17 cellular contexts compared by ENCODE assay signal in the genomic region with DNA sequence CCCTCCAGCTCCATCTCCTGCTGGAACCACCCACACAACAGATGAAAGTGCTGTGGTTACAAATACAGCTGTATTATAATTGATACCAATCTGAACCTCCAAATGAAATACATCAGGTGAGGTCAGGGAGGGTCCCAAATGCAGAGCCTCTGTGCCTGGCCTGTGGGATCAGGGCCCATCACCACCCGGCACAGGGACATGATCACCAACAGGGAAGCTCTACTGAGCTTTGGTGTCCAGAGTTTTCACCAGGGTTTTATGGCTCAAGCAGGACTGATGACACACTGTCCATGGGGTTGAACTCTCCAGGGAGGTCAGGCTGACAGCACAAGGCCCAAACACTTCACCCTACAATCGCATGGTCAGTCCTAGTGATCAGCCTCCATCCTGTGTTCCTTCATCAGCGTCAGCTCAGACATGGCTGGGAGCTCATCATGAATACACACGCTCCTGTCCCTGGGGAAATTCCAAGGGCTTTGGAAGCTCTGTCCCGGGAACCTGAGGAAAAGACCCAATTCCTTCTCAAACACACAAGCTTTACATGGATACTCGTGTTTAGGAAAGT. TPM values are rescaled to one million over a fixed set of nuclear protein-coding genes. Genes with fewer than 3 reads are reported as not detected.
DNase-seq lines count a peak whose midpoint lies in the region; ATAC-seq and TF ChIP-seq lines count a peak whose summit lies in the region.
"Had no signal": no experiment of that assay in that cellular context is flagged by ENCODE, and none has a peak within 500 bp of the region (broad histone marks: within the 10 kb centered on the region; RNA-seq: fewer than 3 reads in every experiment).

No MANE protein-coding gene starts in this region.

- no peaks in the 10 kb centered on the region for H3K36me3 ChIP-seq in colonic mucosa
- no peaks in the 10 kb centered on the region for H3K36me3 ChIP-seq in stomach
- H3K36me3 ChIP-seq in thyroid gland = no peaks in the 10 kb centered on the region

- H3K4me1 ChIP-seq in colonic mucosa (no peaks in the 10 kb centered on the region), stomach (peaks cover 0 to 28% (median 13%) of the 10 kb centered on the region in 4 donors), thyroid gland (peaks cover 3 to 25% of the 10 kb centered on the region in 2 donors)
- H3K4me1 ChIP-seq: Caco-2 had no signal

- H3K27ac ChIP-seq in colonic mucosa = no peak overlapping the region
- H3K27ac ChIP-seq in stomach = no peak overlapping the region
- no peak overlapping the region for H3K27ac ChIP-seq in thyroid gland
- H3K27ac ChIP-seq: C4-2B, HL-60 had no signal

- no peak overlapping the region for H3K9ac ChIP-seq in colonic mucosa (ENCODE audit: low read depth in 2 of 2, low read length in 2 of 2)

- TF ChIP-seq CTCF in colonic mucosa (IDR thresholded peaks at IDR 0.05) = no peak
- no peak for TF ChIP-seq CTCF in stomach (IDR thresholded peaks at IDR 0.05)
- TF ChIP-seq CTCF in thyroid gland (IDR thresholded peaks at IDR 0.05) = no peak

- H3K9me3 ChIP-seq in colonic mucosa (no peaks in the 10 kb centered on the region), stomach (no peaks in the 10 kb centered on the region), thyroid gland (no peaks in the 10 kb centered on the region)
- H3K9me3 ChIP-seq: Caco-2 had no signal

- no peak overlapping the region for H3K27ac Mint-ChIP-seq in activated naive CD8-positive, alpha-beta T cell treated with anti-CD3 and anti-CD28 coated beads, Interleukin-2, amount 10 ng/mL, durations not matched to agents 7 days and 5 days
- H3K27ac Mint-ChIP-seq in activated naive CD8-positive, alpha-beta T cell treated with anti-CD3 and anti-CD28 coated beads, Interleukin-2, amount 50 U/mL, for 24 hours = no peak overlapping the region

- WGBS in stomach, 5 donors = 66 to 76% (median 72%) methylated on average over 6 of the region's 6 CpGs
- 62 to 73% methylated on average over 6 of the region's 6 CpGs for WGBS in thyroid gland, 2 donors

- H3K9me3 Mint-ChIP-seq in activated naive CD8-positive, alpha-beta T cell treated with anti-CD3 and anti-CD28 coated beads, Interleukin-2, amount 10 ng/mL, durations not matched to agents 7 days and 5 days = no peaks in the 10 kb centered on the region
- H3K9me3 Mint-ChIP-seq in activated naive CD8-positive, alpha-beta T cell treated with anti-CD3 and anti-CD28 coated beads, Interleukin-2, amount 50 U/mL, for 24 hours = no peaks in the 10 kb centered on the region

- H3K4me3 ChIP-seq in colonic mucosa = no peak overlapping the region
- no peak overlapping the region for H3K4me3 ChIP-seq in stomach
- no peak overlapping the region for H3K4me3 ChIP-seq in thyroid gland (replicated peaks in 1 of 3)

- intact Hi-C loops in colonic mucosa (cut with DNase I) = loop anchor here (5.0 to 10.0 kb wide), 3 partner anchors 67 to 156 kb away; no protein-coding TSS in a partner anchor
- intact Hi-C loops in stomach (cut with DNase I; ENCODE audit: low total_unique reads) = no loop called here
- intact Hi-C loops in thyroid gland (cut with DNase I) = loop anchor here (5.0 kb wide), 1 partner anchor 156 kb away; no protein-coding TSS in a partner anchor

- peaks cover 10% of the 10 kb centered on the region for H3K27me3 ChIP-seq in colonic mucosa
- peaks cover 0 to 55% (median 14%) of the 10 kb centered on the region in 3 donors for H3K27me3 ChIP-seq in stomach
- no peaks in the 10 kb centered on the region for H3K27me3 ChIP-seq in thyroid gland

- peaks cover 27% of the 10 kb centered on the region for H3K27me3 Mint-ChIP-seq in activated naive CD8-positive, alpha-beta T cell treated with anti-CD3 and anti-CD28 coated beads, Interleukin-2, amount 10 ng/mL, durations not matched to agents 7 days and 5 days
- H3K27me3 Mint-ChIP-seq in activated naive CD8-positive, alpha-beta T cell treated with anti-CD3 and anti-CD28 coated beads, Interleukin-2, amount 50 U/mL, for 24 hours = peaks cover 24% of the 10 kb centered on the region

- POLR2A ChIA-PET in activated naive CD8-positive, alpha-beta T cell treated with anti-CD3 and anti-CD28 coated beads, Interleukin-2, amount 10 ng/mL, durations not matched to agents 7 days and 5 days (lab: Charles Lee) = no interaction called here

- ATAC-seq in activated naive CD8-positive, alpha-beta T cell treated with anti-CD3 and anti-CD28 coated beads, Interleukin-2, amount 10 ng/mL, durations not matched to agents 7 days and 5 days (ENCODE audit: low read depth) = no peak
- ATAC-seq in activated naive CD8-positive, alpha-beta T cell treated with anti-CD3 and anti-CD28 coated beads, Interleukin-2, amount 50 U/mL, for 24 hours = no peak
- no peak for ATAC-seq in left lobe of liver
- no peak for ATAC-seq in HG03175 (IDR thresholded peaks at IDR 0.05; ENCODE audit: unreplicated experiment)

- no peaks in the 10 kb centered on the region for H3K36me3 Mint-ChIP-seq in activated naive CD8-positive, alpha-beta T cell treated with anti-CD3 and anti-CD28 coated beads, Interleukin-2, amount 10 ng/mL, durations not matched to agents 7 days and 5 days
- H3K36me3 Mint-ChIP-seq in activated naive CD8-positive, alpha-beta T cell treated with anti-CD3 and anti-CD28 coated beads, Interleukin-2, amount 50 U/mL, for 24 hours (ENCODE audit: low read depth) = no peaks in the 10 kb centered on the region

- TF ChIP-seq POLR2A in stomach (IDR thresholded peaks at IDR 0.05) (no peak), thyroid gland (IDR thresholded peaks at IDR 0.05) (no peak)

- H3K4me1 Mint-ChIP-seq in activated naive CD8-positive, alpha-beta T cell treated with anti-CD3 and anti-CD28 coated beads, Interleukin-2, amount 10 ng/mL, durations not matched to agents 7 days and 5 days = peaks cover 6% of the 10 kb centered on the region
- H3K4me1 Mint-ChIP-seq in activated naive CD8-positive, alpha-beta T cell treated with anti-CD3 and anti-CD28 coated beads, Interleukin-2, amount 50 U/mL, for 24 hours = peaks cover 3% of the 10 kb centered on the region

- H3K4me3 Mint-ChIP-seq in activated naive CD8-positive, alpha-beta T cell treated with anti-CD3 and anti-CD28 coated beads, Interleukin-2, amount 10 ng/mL, durations not matched to agents 7 days and 5 days = no peak overlapping the region
- no peak overlapping the region for H3K4me3 Mint-ChIP-seq in activated naive CD8-positive, alpha-beta T cell treated with anti-CD3 and anti-CD28 coated beads, Interleukin-2, amount 50 U/mL, for 24 hours

- peak; percentile 4 for DNase-seq in activated naive CD8-positive, alpha-beta T cell treated with anti-CD3 and anti-CD28 coated beads, Interleukin-2, amount 10 ng/mL, durations not matched to agents 7 days and 5 days
- DNase-seq in activated naive CD8-positive, alpha-beta T cell treated with anti-CD3 and anti-CD28 coated beads, Interleukin-2, amount 50 U/mL, for 24 hours = no peak
- DNase-seq in colonic mucosa = peak; percentile 6
- peak; percentile 22 for DNase-seq in left lobe of liver (ENCODE audit: low spot score)
- DNase-seq in stomach = peak; percentile 22
- DNase-seq in AML-193 (lab: John Stamatoyannopoulos, UW) = no peak
- DNase-seq in thyroid gland = no peak
- DNase-seq: Caco-2, KG1, NCI-H1092, NCI-H2107, NCI-H345, NCI-H526 treated with DMSO at 0.1 percent for 48 hours had no signal

- TF ChIP-seq EP300 in stomach (IDR thresholded peaks at IDR 0.05) = no peak

RNA-seq across cellular contexts. Expression of a gene that starts 3.9 kb away (rescaled TPM):
- total RNA-seq in activated naive CD8-positive, alpha-beta T cell treated with anti-CD3 and anti-CD28 coated beads, Interleukin-2, amount 10 ng/mL, durations not matched to agents 7 days and 5 days = 1 to 10 TPM in 1 of 2 experiments, under 1 TPM in 1; 0.86 to 1.8 TPM
- 10 to 100 TPM in 1 of 2 donors, 1 to 10 TPM in 1; 9.5 to 20.0 TPM for total RNA-seq in colonic mucosa
- 9.4 TPM for total RNA-seq in left lobe of liver
- total RNA-seq in stomach = 10 to 100 TPM; 24.9 to 71.6 (median 42.0) TPM
- polyA plus RNA-seq in stomach = 1 to 10 TPM; 3.3 to 8.0 (median 5.0) TPM
- 10 to 100 TPM in 3 of 4 donors, 1 to 10 TPM in 1; 6.9 to 17.3 (median 13.6) TPM for total RNA-seq in thyroid gland
- total RNA-seq: OCI-LY7 had no signal

Comparison
In these comparisons a context has a peak if more than half of its experiments do, and no peak if none do; other contexts are left out.
1. DNase-seq: peak in activated naive CD8-positive, alpha-beta T cell treated with anti-CD3 and anti-CD28 coated beads, Interleukin-2, amount 10 ng/mL, durations not matched to agents 7 days and 5 days (single experiment), colonic mucosa (single experiment), left lobe of liver (single experiment) and stomach (single experiment); none in activated naive CD8-positive, alpha-beta T cell treated with anti-CD3 and anti-CD28 coated beads, Interleukin-2, amount 50 U/mL, for 24 hours (single experiment), AML-193 (0 of 2) and thyroid gland (0 of 2).